In the genomic region with DNA sequence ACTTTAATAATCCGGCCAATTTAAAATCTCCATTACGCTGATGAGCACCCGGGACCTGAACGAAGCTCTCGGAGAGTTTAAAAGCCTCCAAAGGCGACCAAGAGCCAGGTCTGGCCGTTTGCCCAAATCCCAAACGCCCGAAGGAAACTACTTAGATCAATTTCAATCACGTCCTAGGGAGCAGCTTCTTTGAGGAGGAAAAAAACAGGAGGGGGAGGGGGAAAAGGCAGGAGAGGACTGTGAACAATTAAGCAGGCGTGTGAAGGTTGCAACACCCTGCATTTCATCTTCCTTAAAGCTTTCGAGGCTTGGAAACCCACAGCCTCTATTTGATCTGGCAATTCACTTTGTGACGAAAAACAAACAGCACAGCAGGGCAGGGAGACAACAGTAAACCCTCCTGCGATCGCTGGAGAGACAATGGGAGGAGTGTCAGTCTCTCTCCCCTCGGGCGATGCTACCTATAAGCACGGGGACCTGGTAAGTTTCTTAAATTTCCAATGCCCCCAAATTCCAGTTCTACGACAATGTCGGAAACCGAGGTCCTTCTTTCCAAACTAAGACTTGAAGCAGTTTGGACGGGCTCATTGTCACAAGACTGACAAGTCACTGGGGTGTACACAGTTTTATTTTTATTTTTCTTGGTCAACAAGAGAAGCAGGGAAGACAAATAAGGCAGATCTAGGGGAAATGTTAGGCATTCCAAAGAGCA, we compare ENCODE assay signal across 1 cellular context.
TF ChIP-seq lines count a peak whose summit lies in the region.

No MANE protein-coding gene starts in this region.

TF ChIP-seq in HEK293, 187 proteins besides CTCF, POLR2A, EP300 and RAD21 (continued from another document and continues in another):
- no peak for TF ChIP-seq ZNF560 (tag by site-specific recombination; IDR thresholded peaks at IDR 0.05; ENCODE audit: borderline replicate concordance)
- TF ChIP-seq ZNF707 (tag by site-specific recombination; IDR thresholded peaks at IDR 0.05): no peak
- TF ChIP-seq, protein P1, sequence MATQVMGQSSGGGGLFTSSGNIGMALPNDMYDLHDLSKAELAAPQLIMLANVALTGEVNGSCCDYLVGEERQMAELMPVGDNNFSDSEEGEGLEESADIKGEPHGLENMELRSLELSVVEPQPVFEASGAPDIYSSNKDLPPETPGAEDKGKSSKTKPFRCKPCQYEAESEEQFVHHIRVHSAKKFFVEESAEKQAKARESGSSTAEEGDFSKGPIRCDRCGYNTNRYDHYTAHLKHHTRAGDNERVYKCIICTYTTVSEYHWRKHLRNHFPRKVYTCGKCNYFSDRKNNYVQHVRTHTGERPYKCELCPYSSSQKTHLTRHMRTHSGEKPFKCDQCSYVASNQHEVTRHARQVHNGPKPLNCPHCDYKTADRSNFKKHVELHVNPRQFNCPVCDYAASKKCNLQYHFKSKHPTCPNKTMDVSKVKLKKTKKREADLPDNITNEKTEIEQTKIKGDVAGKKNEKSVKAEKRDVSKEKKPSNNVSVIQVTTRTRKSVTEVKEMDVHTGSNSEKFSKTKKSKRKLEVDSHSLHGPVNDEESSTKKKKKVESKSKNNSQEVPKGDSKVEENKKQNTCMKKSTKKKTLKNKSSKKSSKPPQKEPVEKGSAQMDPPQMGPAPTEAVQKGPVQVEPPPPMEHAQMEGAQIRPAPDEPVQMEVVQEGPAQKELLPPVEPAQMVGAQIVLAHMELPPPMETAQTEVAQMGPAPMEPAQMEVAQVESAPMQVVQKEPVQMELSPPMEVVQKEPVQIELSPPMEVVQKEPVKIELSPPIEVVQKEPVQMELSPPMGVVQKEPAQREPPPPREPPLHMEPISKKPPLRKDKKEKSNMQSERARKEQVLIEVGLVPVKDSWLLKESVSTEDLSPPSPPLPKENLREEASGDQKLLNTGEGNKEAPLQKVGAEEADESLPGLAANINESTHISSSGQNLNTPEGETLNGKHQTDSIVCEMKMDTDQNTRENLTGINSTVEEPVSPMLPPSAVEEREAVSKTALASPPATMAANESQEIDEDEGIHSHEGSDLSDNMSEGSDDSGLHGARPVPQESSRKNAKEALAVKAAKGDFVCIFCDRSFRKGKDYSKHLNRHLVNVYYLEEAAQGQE (tag by site-specific recombination; IDR thresholded peaks at IDR 0.05): 0 out of 2 replicates have a peak, but pooled peaks have one; percentile 9
- TF ChIP-seq ZSCAN30 (tag by site-specific recombination; IDR thresholded peaks at IDR 0.05): peak; percentile 82; the same call in 1 of the 2 replicates
- no peak for TF ChIP-seq ZNF248 (tag by site-specific recombination; IDR thresholded peaks at IDR 0.05)
- peak; percentile 59; the same call in 1 of the 2 replicates for TF ChIP-seq TRIM28 (IDR thresholded peaks at IDR 0.05; ENCODE audit: borderline replicate concordance, low read length)
- TF ChIP-seq ZNF48 (tag by site-specific recombination; IDR thresholded peaks at IDR 0.05): no peak
- TF ChIP-seq HOXD13 (CRISPR knock-in tag; IDR thresholded peaks at IDR 0.05; ENCODE audit: borderline replicate concordance): no peak
- no peak for TF ChIP-seq KLF16 (tag by site-specific recombination; IDR thresholded peaks at IDR 0.05)
- no peak for TF ChIP-seq ZNF791 (tag by site-specific recombination; IDR thresholded peaks at IDR 0.05)
- TF ChIP-seq ZBTB1 (tag by site-specific recombination; IDR thresholded peaks at IDR 0.05): no peak
- no peak for TF ChIP-seq ZNF473 (tag by site-specific recombination; IDR thresholded peaks at IDR 0.05)
- no peak for TF ChIP-seq HOXC10 (CRISPR knock-in tag; IDR thresholded peaks at IDR 0.05)
- no peak for TF ChIP-seq MEIS1 (CRISPR knock-in tag; IDR thresholded peaks at IDR 0.05; ENCODE audit: borderline replicate concordance)
- TF ChIP-seq, protein P2, sequence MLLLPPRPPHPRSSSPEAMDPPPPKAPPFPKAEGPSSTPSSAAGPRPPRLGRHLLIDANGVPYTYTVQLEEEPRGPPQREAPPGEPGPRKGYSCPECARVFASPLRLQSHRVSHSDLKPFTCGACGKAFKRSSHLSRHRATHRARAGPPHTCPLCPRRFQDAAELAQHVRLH (tag by site-specific recombination; IDR thresholded peaks at IDR 0.05): no peak; the same call in 1 of the 2 replicates
- peak; percentile 62; the same call in 1 of the 2 replicates for TF ChIP-seq KLF7 (tag by site-specific recombination; IDR thresholded peaks at IDR 0.05; ENCODE audit: borderline replicate concordance)
- no peak for TF ChIP-seq ZNF639 (tag by site-specific recombination; IDR thresholded peaks at IDR 0.05)
- TF ChIP-seq ZNF341 (tag by site-specific recombination; IDR thresholded peaks at IDR 0.05; ENCODE audit: low read depth): 0 out of 2 replicates have a peak, but pooled peaks have one; percentile 12
- TF ChIP-seq ZNF837 (tag by site-specific recombination; IDR thresholded peaks at IDR 0.05): no peak
- TF ChIP-seq ZNF433 (tag by site-specific recombination; IDR thresholded peaks at IDR 0.05; ENCODE audit: low read depth): no peak
- no peak for TF ChIP-seq ZNF701 (tag by site-specific recombination; IDR thresholded peaks at IDR 0.05)
- no peak for TF ChIP-seq ZNF23 (tag by site-specific recombination; IDR thresholded peaks at IDR 0.05; ENCODE audit: borderline replicate concordance)
- no peak for TF ChIP-seq ZNF792 (tag by site-specific recombination; IDR thresholded peaks at IDR 0.05)
- peak; percentile 92 for TF ChIP-seq SP7 (tag by site-specific recombination; IDR thresholded peaks at IDR 0.05)
- no peak for TF ChIP-seq SCRT2 (tag by site-specific recombination; IDR thresholded peaks at IDR 0.05)
- no peak for TF ChIP-seq ZNF785 (tag by site-specific recombination; IDR thresholded peaks at IDR 0.05)
- TF ChIP-seq ZNF311 (tag by site-specific recombination; IDR thresholded peaks at IDR 0.05; ENCODE audit: borderline replicate concordance): no peak
- peak; percentile 96 for TF ChIP-seq ZSCAN16 (tag by site-specific recombination; IDR thresholded peaks at IDR 0.05)
- TF ChIP-seq EGR2 (tag by site-specific recombination; IDR thresholded peaks at IDR 0.05; ENCODE audit: low read depth): peak; percentile 36; the same call in 1 of the 2 replicates
- peak; percentile 62 for TF ChIP-seq ZNF362 (tag by site-specific recombination; IDR thresholded peaks at IDR 0.05)
- TF ChIP-seq ZNF146 (tag by site-specific recombination; IDR thresholded peaks at IDR 0.05): no peak
- no peak for TF ChIP-seq SETDB1 (IDR thresholded peaks at IDR 0.05; ENCODE audit: insufficient read length, low read length)
- TF ChIP-seq ZNF391 (tag by site-specific recombination; IDR thresholded peaks at IDR 0.05; ENCODE audit: borderline replicate concordance, low read depth): no peak
- 0 out of 2 replicates have a peak, but pooled peaks have one; percentile 14 for TF ChIP-seq GLIS1 (tag by site-specific recombination; IDR thresholded peaks at IDR 0.05)
- no peak for TF ChIP-seq ZNF624 (tag by site-specific recombination; IDR thresholded peaks at IDR 0.05)
- no peak for TF ChIP-seq PBX3 (CRISPR knock-in tag; IDR thresholded peaks at IDR 0.05)
- TF ChIP-seq ZBTB48 (tag by site-specific recombination; IDR thresholded peaks at IDR 0.05): no peak
- TF ChIP-seq ZNF549 (tag by site-specific recombination; IDR thresholded peaks at IDR 0.05): no peak
- TF ChIP-seq REPIN1 (tag by site-specific recombination; IDR thresholded peaks at IDR 0.05; ENCODE audit: low read depth): no peak
- no peak for TF ChIP-seq ZNF530 (tag by site-specific recombination; IDR thresholded peaks at IDR 0.05; ENCODE audit: low read depth)
- TF ChIP-seq ZNF513 (tag by site-specific recombination; IDR thresholded peaks at IDR 0.05): peak; percentile 15; the same call in 1 of the 2 replicates
- TF ChIP-seq ZNF654 (tag by site-specific recombination; IDR thresholded peaks at IDR 0.05; ENCODE audit: low read depth): no peak
- 0 out of 2 replicates have a peak, but pooled peaks have one; percentile 28 for TF ChIP-seq KLF8 (tag by site-specific recombination; IDR thresholded peaks at IDR 0.05)
- TF ChIP-seq, protein P3, sequence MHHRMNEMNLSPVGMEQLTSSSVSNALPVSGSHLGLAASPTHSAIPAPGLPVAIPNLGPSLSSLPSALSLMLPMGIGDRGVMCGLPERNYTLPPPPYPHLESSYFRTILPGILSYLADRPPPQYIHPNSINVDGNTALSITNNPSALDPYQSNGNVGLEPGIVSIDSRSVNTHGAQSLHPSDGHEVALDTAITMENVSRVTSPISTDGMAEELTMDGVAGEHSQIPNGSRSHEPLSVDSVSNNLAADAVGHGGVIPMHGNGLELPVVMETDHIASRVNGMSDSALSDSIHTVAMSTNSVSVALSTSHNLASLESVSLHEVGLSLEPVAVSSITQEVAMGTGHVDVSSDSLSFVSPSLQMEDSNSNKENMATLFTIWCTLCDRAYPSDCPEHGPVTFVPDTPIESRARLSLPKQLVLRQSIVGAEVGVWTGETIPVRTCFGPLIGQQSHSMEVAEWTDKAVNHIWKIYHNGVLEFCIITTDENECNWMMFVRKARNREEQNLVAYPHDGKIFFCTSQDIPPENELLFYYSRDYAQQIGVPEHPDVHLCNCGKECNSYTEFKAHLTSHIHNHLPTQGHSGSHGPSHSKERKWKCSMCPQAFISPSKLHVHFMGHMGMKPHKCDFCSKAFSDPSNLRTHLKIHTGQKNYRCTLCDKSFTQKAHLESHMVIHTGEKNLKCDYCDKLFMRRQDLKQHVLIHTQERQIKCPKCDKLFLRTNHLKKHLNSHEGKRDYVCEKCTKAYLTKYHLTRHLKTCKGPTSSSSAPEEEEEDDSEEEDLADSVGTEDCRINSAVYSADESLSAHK (tag by site-specific recombination; IDR thresholded peaks at IDR 0.05): peak; percentile 79
- TF ChIP-seq, protein P4, sequence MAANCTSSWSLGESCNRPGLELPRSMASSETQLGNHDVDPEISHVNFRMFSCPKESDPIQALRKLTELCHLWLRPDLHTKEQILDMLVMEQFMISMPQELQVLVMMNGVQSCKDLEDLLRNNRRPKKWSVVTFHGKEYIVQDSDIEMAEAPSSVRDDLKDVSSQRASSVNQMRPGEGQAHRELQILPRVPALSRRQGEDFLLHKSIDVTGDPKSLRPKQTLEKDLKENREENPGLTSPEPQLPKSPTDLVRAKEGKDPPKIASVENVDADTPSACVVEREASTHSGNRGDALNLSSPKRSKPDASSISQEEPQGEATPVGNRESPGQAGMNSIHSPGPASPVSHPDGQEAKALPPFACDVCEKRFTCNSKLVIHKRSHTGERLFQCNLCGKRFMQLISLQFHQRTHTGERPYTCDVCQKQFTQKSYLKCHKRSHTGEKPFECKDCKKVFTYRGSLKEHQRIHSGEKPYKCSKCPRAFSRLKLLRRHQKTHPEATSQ (tag by site-specific recombination; IDR thresholded peaks at IDR 0.05): no peak
- TF ChIP-seq ZNF677 (tag by site-specific recombination; IDR thresholded peaks at IDR 0.05): no peak
- peak; percentile 97 for TF ChIP-seq BCL6B (tag by site-specific recombination; IDR thresholded peaks at IDR 0.05)
